ENCODE assay signal across 23 cellular contexts in genomic region chr7:130219871-130220270, GRCh38. TPM values are rescaled to one million over a fixed set of nuclear protein-coding genes. Genes with fewer than 3 reads are reported as not detected.
A peak's percentile ranks its signal among the peaks of the same experiment; 100 is the strongest.
DNase-seq lines count a peak whose midpoint lies in the region; ATAC-seq and TF ChIP-seq lines count a peak whose summit lies in the region.
"Had no signal": no experiment of that assay in that cellular context is flagged by ENCODE, and none has a peak within 500 bp of the region (broad histone marks: within the 10 kb centered on the region; RNA-seq: fewer than 3 reads in every experiment).

No MANE protein-coding gene starts in this region.

- no peak for ATAC-seq in HG02981 (IDR thresholded peaks at IDR 0.05; ENCODE audit: unreplicated experiment)
- ATAC-seq: A549, HCT116 had no signal

- no peaks in the 10 kb centered on the region for H3K27me3 ChIP-seq in SJCRH30
- H3K27me3 ChIP-seq: BE2C; BLaER1 treated with 17β-estradiol and CSF1 and Interleukin-3, amounts not matched to agents 10 nM and 100 nM had no signal

- peak overlapping the region; percentile 49 for H3K27ac ChIP-seq in SJCRH30
- H3K27ac ChIP-seq: A549; BLaER1 treated with 17β-estradiol and CSF1 and Interleukin-3, amounts not matched to agents 10 nM and 100 nM; GM23248 had no signal

- no peaks in the 10 kb centered on the region for H3K9me3 ChIP-seq in SJCRH30 (replicated peaks)
- H3K9me3 ChIP-seq: A549, BE2C had no signal

- peaks cover 15% of the 10 kb centered on the region for H3K4me1 Mint-ChIP-seq in Calu3 (ENCODE audit: low read depth, unreplicated experiment)
- H3K4me1 Mint-ChIP-seq in mesothelial cell of epicardium, result peaks cover 15% of the 10 kb centered on the region
- H3K4me1 Mint-ChIP-seq in progenitor cell of endocrine pancreas (ENCODE audit: low read depth), result peaks cover 11% of the 10 kb centered on the region
- H3K4me1 Mint-ChIP-seq: CD14-positive monocyte; CD8-positive, alpha-beta memory T cell had no signal

- DNase-seq in Calu3, result peak; percentile 66
- no peak for DNase-seq in SJCRH30
- no peak for DNase-seq in mesothelial cell of epicardium (ENCODE audit: low spot score in 2 of 2, unreplicated experiment in 2 of 2)
- DNase-seq in progenitor cell of endocrine pancreas (ENCODE audit: low spot score, unreplicated experiment), result no peak
- DNase-seq in nucleus accumbens (lab: John Stamatoyannopoulos, UW), result no peak
- DNase-seq in NCI-H345 treated with DMSO at 0.1 percent for 48 hours (lab: John Stamatoyannopoulos, UW; ENCODE audit: unreplicated experiment), result no peak
- DNase-seq: 8988T; ACHN; AML-193; BE2C; CD4-positive, alpha-beta T cell; CD8-positive, alpha-beta memory T cell; DMS53; DMS79 treated with DMSO at 0.1 percent for 48 hours; GM23248; H9 had no signal

- intact Hi-C loops in Calu3 (cut with micrococcal nuclease; ENCODE audit: unreplicated experiment), result no loop called here

- H3K9me3 Mint-ChIP-seq in Calu3 (ENCODE audit: low read depth, unreplicated experiment) (no peaks in the 10 kb centered on the region), mesothelial cell of epicardium (peaks cover 14% of the 10 kb centered on the region), progenitor cell of endocrine pancreas (ENCODE audit: low read depth) (no peaks in the 10 kb centered on the region)
- H3K9me3 Mint-ChIP-seq: CD4-positive, alpha-beta T cell; CD8-positive, alpha-beta memory T cell had no signal

- H3K27ac Mint-ChIP-seq in Calu3 (ENCODE audit: unreplicated experiment), result no peak overlapping the region
- H3K27ac Mint-ChIP-seq in mesothelial cell of epicardium, result peak overlapping the region; percentile 5
- peak overlapping the region; percentile 57 for H3K27ac Mint-ChIP-seq in progenitor cell of endocrine pancreas
- H3K27ac Mint-ChIP-seq: CD14-positive monocyte; CD4-positive, alpha-beta T cell; CD8-positive, alpha-beta memory T cell; H9 had no signal

- H3K36me3 ChIP-seq in SJCRH30, result no peaks in the 10 kb centered on the region
- H3K36me3 ChIP-seq: BE2C; BLaER1 treated with 17β-estradiol and CSF1 and Interleukin-3, amounts not matched to agents 10 nM and 100 nM had no signal

- no peak overlapping the region for H3K4me3 ChIP-seq in SJCRH30
- H3K4me3 ChIP-seq: A549; BLaER1 treated with 17β-estradiol and CSF1 and Interleukin-3, amounts not matched to agents 10 nM and 100 nM; GM23248 had no signal

- H3K27me3 Mint-ChIP-seq in Calu3 (ENCODE audit: unreplicated experiment), result no peaks in the 10 kb centered on the region
- no peaks in the 10 kb centered on the region for H3K27me3 Mint-ChIP-seq in mesothelial cell of epicardium (ENCODE audit: low read depth)
- no peaks in the 10 kb centered on the region for H3K27me3 Mint-ChIP-seq in progenitor cell of endocrine pancreas
- H3K27me3 Mint-ChIP-seq: CD4-positive, alpha-beta T cell had no signal

- H3K4me3 Mint-ChIP-seq in Calu3 (ENCODE audit: low read depth, unreplicated experiment) (no peak overlapping the region), mesothelial cell of epicardium (no peak overlapping the region), progenitor cell of endocrine pancreas (ENCODE audit: low read depth) (no peak overlapping the region)
- H3K4me3 Mint-ChIP-seq: CD14-positive monocyte; CD4-positive, alpha-beta T cell; CD8-positive, alpha-beta memory T cell; H9 had no signal

- H3K4me1 ChIP-seq in SJCRH30, result peaks cover 20% of the 10 kb centered on the region
- H3K4me1 ChIP-seq: A549; BE2C; BLaER1 treated with 17β-estradiol and CSF1 and Interleukin-3, amounts not matched to agents 10 nM and 100 nM had no signal

- CTCF ChIA-PET in Calu3 (lab: Charles Lee), result no interaction called here

- H3K36me3 Mint-ChIP-seq in Calu3 (ENCODE audit: insufficient read depth, unreplicated experiment) (peaks cover 6% of the 10 kb centered on the region), mesothelial cell of epicardium (no peaks in the 10 kb centered on the region), progenitor cell of endocrine pancreas (ENCODE audit: insufficient read depth) (no peaks in the 10 kb centered on the region)
- H3K36me3 Mint-ChIP-seq: CD14-positive monocyte; CD8-positive, alpha-beta memory T cell had no signal

- TF ChIP-seq CTCF in Calu3 (IDR thresholded peaks at IDR 0.05; ENCODE audit: unreplicated experiment) (no peak), mesothelial cell of epicardium (IDR thresholded peaks at IDR 0.05; ENCODE audit: unreplicated experiment) (no peak), progenitor cell of endocrine pancreas (IDR thresholded peaks at IDR 0.05; ENCODE audit: unreplicated experiment) (no peak)

- BruUV-seq in Calu3 (replicated peaks; lab: Mats Ljungman, UMichigan), result no TSS peak

RNA-seq across cellular contexts. Expression of gene SSMEM1, which starts 12.2 kb away (rescaled TPM):
- total RNA-seq in Calu3 (2022), result not detected in 2 replicates
- not detected in 2 replicates for total RNA-seq in SJCRH30 (2014; rRNA removed; shearing (Covaris generic))
- not detected in 3 replicates for total RNA-seq in mesothelial cell of epicardium
- not detected in 2 replicates for total RNA-seq in progenitor cell of endocrine pancreas
- total RNA-seq: CD4-positive, alpha-beta T cell; CD8-positive, alpha-beta memory T cell; Daoy; GM23248; H4; H9 had no signal

RNA-seq across cellular contexts. Expression of gene TMEM209, which starts 14.7 kb away (rescaled TPM):
- total RNA-seq in Calu3 (2022) (26.6 and 26.8 TPM in 2 replicates), mesothelial cell of epicardium (23.9 to 27.8 TPM (median 23.9 TPM) in 3 replicates), progenitor cell of endocrine pancreas (26.7 and 29.2 TPM in 2 replicates)
- 32.7 and 33.9 TPM in 2 replicates for total RNA-seq in SJCRH30 (2014; rRNA removed; shearing (Covaris generic))

RNA-seq across cellular contexts. Expression of gene CPA2, which starts 46.8 kb away (rescaled TPM):
- total RNA-seq in Calu3 (2022) (not detected in 2 replicates), mesothelial cell of epicardium (0.54 to 0.73 TPM (median 0.72 TPM) in 3 replicates), progenitor cell of endocrine pancreas (85.0 and 107 TPM in 2 replicates)
- 1.9 and 2.0 TPM in 2 replicates for total RNA-seq in SJCRH30 (2014; rRNA removed; shearing (Covaris generic))
- total RNA-seq: CD4-positive, alpha-beta T cell; CD8-positive, alpha-beta memory T cell; GM23248; H4; H9 had no signal

Comparison
In these comparisons a context has a peak if more than half of its experiments do, and no peak if none do; other contexts are left out.
1. RNA of gene CPA2, which starts 46.8 kb away (total RNA-seq): 85.0 to 107 TPM in progenitor cell of endocrine pancreas; 1.9 to 2.0 TPM in SJCRH30, 0.54 to 0.73 TPM in mesothelial cell of epicardium and not detected in Calu3; every median in the first group is over 10 times any median in the second.